8 cellular contexts compared by ENCODE assay signal in the genomic region with DNA sequence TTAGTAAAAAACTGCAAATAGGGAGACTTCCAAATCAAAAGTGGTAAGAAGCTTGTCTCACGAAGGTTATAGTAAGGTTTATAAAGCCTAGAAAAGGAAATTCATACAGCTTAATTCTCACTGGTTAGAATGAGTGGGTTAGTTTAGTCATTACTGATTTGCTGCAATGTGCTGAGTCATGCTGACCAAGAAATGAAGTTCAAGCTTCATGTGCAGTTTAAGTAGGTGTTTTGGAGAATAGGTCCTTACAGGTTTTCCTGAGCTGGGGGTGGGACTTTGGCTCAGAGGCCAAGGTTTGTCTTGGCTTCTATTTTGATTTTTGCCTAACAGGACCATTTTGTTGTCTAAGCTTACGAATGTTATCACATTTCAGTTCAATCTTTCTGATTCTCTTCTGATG. TPM values are rescaled to one million over a fixed set of nuclear protein-coding genes. Genes with fewer than 3 reads are reported as not detected.
DNase-seq lines count a peak whose midpoint lies in the region; ATAC-seq and TF ChIP-seq lines count a peak whose summit lies in the region.

No MANE protein-coding gene starts in this region.

- no peak overlapping the region for H3K4me3 Mint-ChIP-seq in endodermal cell

- POLR2A ChIA-PET in GM10248 (lab: Yijun Ruan, JAX): interaction anchor here (2.1 kb wide), 1 partner anchor 12 kb away, joined by 6 read pairs; no protein-coding TSS in a partner anchor

- H3K4me3 ChIP-seq in HAP-1: no peak overlapping the region
- H3K4me3 ChIP-seq in endodermal cell (ENCODE audit: low read length): no peak overlapping the region
- no peak overlapping the region for H3K4me3 ChIP-seq in effector memory CD4-positive, alpha-beta T cell (ENCODE audit: insufficient read depth, low read depth, low read length, poor library complexity, severe bottlenecking)

- H3K4me1 Mint-ChIP-seq in endodermal cell: peaks cover 22% of the 10 kb centered on the region

- peaks cover 19% of the 10 kb centered on the region for H3K27me3 Mint-ChIP-seq in endodermal cell (ENCODE audit: insufficient read depth)

- peak overlapping the region; percentile 72 for H3K27ac Mint-ChIP-seq in endodermal cell

- no peak for ATAC-seq in HG02970 (IDR thresholded peaks at IDR 0.05; ENCODE audit: low FRiP score, unreplicated experiment)
- no peak for ATAC-seq in HG02840 (IDR thresholded peaks at IDR 0.05; ENCODE audit: low FRiP score, unreplicated experiment)

- no peak overlapping the region for H3K27ac ChIP-seq in endodermal cell (ENCODE audit: low read depth, low read length)
- no peak overlapping the region for H3K27ac ChIP-seq in effector memory CD4-positive, alpha-beta T cell (ENCODE audit: insufficient read depth, low read length, poor library complexity, severe bottlenecking)

- H3K4me1 ChIP-seq in HAP-1 (peaks cover 50% of the 10 kb centered on the region), endodermal cell (ENCODE audit: control insufficient read depth, insufficient read depth, low read length) (peaks cover 16% of the 10 kb centered on the region)
- no peaks in the 10 kb centered on the region for H3K4me1 ChIP-seq in effector memory CD4-positive, alpha-beta T cell (ENCODE audit: control insufficient read depth, insufficient read depth, low read length, poor library complexity, severe bottlenecking)

- H3K9me3 Mint-ChIP-seq in endodermal cell: peaks cover 4% of the 10 kb centered on the region

- TF ChIP-seq CTCF in GM10248 (IDR thresholded peaks at IDR 0.05; ENCODE audit: control extremely low read depth, extremely low read depth, low read depth, missing control alignments) (no peak), endodermal cell (conservative IDR thresholded peaks at IDR 0.05) (no peak)

- no peaks in the 10 kb centered on the region for H3K27me3 ChIP-seq in HAP-1 (ENCODE audit: low read depth)
- no peaks in the 10 kb centered on the region for H3K27me3 ChIP-seq in endodermal cell (ENCODE audit: control insufficient read depth, insufficient read depth, low read length, poor library complexity, severe bottlenecking)
- H3K27me3 ChIP-seq in effector memory CD4-positive, alpha-beta T cell (replicated peaks; ENCODE audit: control insufficient read depth, insufficient read depth, low read length, poor library complexity, severe bottlenecking): no peaks in the 10 kb centered on the region

- H3K36me3 Mint-ChIP-seq in endodermal cell (ENCODE audit: low read depth): peaks cover 4% of the 10 kb centered on the region

- H3K9me3 ChIP-seq in HAP-1 (no peaks in the 10 kb centered on the region), endodermal cell (ENCODE audit: control insufficient read depth, low read length) (peaks cover 3% of the 10 kb centered on the region)
- H3K9me3 ChIP-seq in effector memory CD4-positive, alpha-beta T cell (ENCODE audit: control insufficient read depth, low read length): no peaks in the 10 kb centered on the region

- DNase-seq in GM10248 (ENCODE audit: extremely low spot score) (peak; percentile 27), HAP-1 (ENCODE audit: low spot score in 2 of 2) (peak; percentile 35 to 39), SHP77 (lab: John Stamatoyannopoulos, UW) (peak; percentile 55 to 76), endodermal cell (peak; percentile 55), pons (ENCODE audit: low spot score) (peak; percentile 82)
- DNase-seq in effector memory CD4-positive, alpha-beta T cell: no peak

- 94 to 100% methylated on average over 1 to 2 of the region's 2 CpGs for WGBS in endodermal cell (ENCODE audit: insufficient coverage in 1 of 2, insufficient read length in 1 of 2), 2 experiments

- H3K9ac ChIP-seq in endodermal cell (ENCODE audit: extremely low read depth, low read length, poor library complexity, severe bottlenecking): no peak overlapping the region

- CTCF ChIA-PET in GM10248 (lab: Yijun Ruan, JAX): interaction anchor here (0.7 to 3.8 kb wide), 8 partner anchors 11 to 174 kb away, joined by 3 to 41 read pairs (median 4); a partner anchor contains a TSS

- H3K36me3 ChIP-seq in HAP-1 (replicated peaks): peaks cover 11% of the 10 kb centered on the region
- peaks cover 9% of the 10 kb centered on the region for H3K36me3 ChIP-seq in endodermal cell (ENCODE audit: control insufficient read depth, insufficient read depth, low read length)
- H3K36me3 ChIP-seq in effector memory CD4-positive, alpha-beta T cell (ENCODE audit: control insufficient read depth, insufficient read depth, low read length): peaks cover 40% of the 10 kb centered on the region

- in situ Hi-C loops in HAP-1 (cut with MboI; ENCODE audit: low sequenced_read_pairs): no loop called here

RNA-seq across cellular contexts. Expression of a gene that starts 15.1 kb away (rescaled TPM):
- total RNA-seq in endodermal cell: 10 to 100 TPM in 1 of 2 donors, 1 to 10 TPM in 1; 8.0 to 10.9 TPM
- 3.6 TPM for polyA plus RNA-seq in endodermal cell (2013, experiment 1 of 2)
- 3.8 TPM for polyA plus RNA-seq in endodermal cell (2013, experiment 2 of 2)

RNA-seq across cellular contexts. Expression of a gene that starts 56.0 kb away (rescaled TPM):
- total RNA-seq in endodermal cell: under 1 TPM in 1 of 2 donors, not detected in 1; 0.09 TPM
- polyA plus RNA-seq in endodermal cell (2013, experiment 1 of 2): 0.04 TPM
- polyA plus RNA-seq in endodermal cell (2013, experiment 2 of 2): 0.08 TPM

Comparison
In these comparisons a context has a peak if more than half of its experiments do, and no peak if none do; other contexts are left out.
1. DNase-seq: peak in GM10248 (single experiment), HAP-1 (2 of 2), SHP77 (2 of 2), endodermal cell (single experiment) and pons (single experiment); none in effector memory CD4-positive, alpha-beta T cell (0 of 3).